8 cellular contexts compared by ENCODE assay signal in the genomic region with DNA sequence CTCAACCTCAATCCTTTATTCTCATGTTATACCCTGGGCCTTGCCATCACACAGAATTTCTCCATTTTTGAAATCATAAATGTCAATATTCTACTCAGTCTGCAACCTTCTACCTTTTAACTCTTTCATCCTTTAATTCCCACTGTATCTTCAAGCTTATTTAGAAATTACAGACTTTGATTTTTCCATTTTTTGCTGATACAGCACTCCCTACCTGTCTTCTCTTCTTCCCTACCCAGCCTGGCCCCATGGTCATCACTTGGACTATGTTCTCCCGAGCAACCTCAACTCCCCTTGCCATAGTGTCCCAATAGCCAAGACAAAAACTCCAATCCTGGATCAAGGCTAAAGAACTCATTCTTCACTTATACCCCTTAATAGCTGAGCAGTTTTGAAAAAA.
"Had no signal": no experiment of that assay in that cellular context is flagged by ENCODE, and none has a peak within 500 bp of the region (broad histone marks: within the 10 kb centered on the region; RNA-seq: fewer than 3 reads in every experiment).

No MANE protein-coding gene starts in this region.

- FAIRE-seq: H1, H54, HTR-8/SVneo had no signal

- H3K4me3 ChIP-seq: GM23338 had no signal

- H3K27ac ChIP-seq: KMS-11 had no signal

- H2AFZ ChIP-seq: GM23338 had no signal

- H3K9ac ChIP-seq: KMS-11 had no signal

- ATAC-seq: GM23338 had no signal

- H3K4me2 ChIP-seq: GM23338, KMS-11 had no signal

- DNase-seq: H9, HCEC 1CT, KBM-7 had no signal
